ENCODE assay signal across 1 cellular context in genomic region chr21:32198369-32198768, GRCh38.
TF ChIP-seq lines count a peak whose summit lies in the region.

No MANE protein-coding gene starts in this region.

TF ChIP-seq in WTC11, 78 proteins besides CTCF, POLR2A, EP300 and RAD21 (continued from another document):
- TF ChIP-seq ARID4B (CRISPR knock-in tag; IDR thresholded peaks at IDR 0.05; ENCODE audit: borderline replicate concordance) (no peak), CDX4 (CRISPR knock-in tag; IDR thresholded peaks at IDR 0.05; ENCODE audit: borderline replicate concordance) (no peak), ATF3 (CRISPR knock-in tag; conservative IDR thresholded peaks at IDR 0.05) (no peak), CBFB (CRISPR knock-in tag; IDR thresholded peaks at IDR 0.05; ENCODE audit: low read depth) (no peak)
TF ChIP-seq in WTC11: peak in this region for 0.
